Comparison of ENCODE assay signal across 1 cellular context in the genomic region with DNA sequence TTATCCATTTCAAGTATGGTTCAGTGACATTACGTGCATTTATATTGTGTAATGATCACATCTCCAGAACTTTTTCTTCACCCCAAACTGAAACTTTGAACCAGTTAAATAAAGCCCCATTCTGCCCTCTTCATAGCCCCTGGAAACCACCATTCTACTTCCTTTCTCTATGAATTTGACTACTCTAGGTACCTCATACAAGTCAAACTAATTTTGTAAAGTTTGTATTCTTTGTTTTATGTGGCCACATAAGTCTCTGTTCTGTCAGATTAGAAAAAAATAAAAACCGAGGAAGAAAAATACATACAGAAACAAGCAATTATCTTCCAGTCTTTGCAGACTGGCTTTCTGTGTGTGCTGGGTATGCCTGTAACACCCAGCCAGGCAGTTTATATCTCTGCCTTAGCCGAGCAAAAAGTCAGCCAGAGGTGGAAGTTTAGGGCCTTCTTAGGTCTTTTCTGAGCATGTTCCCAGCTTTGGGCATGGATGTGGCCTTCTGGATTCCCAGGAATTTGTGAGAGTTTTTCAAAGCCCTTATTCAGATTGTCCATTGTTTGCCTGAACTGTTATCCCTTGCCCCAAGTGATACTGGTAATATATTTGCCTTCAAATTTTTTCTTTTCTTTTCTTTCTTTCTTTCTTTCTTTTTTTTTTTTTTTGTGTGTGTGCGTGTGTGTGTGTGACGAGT.
TF ChIP-seq lines count a peak whose summit lies in the region.

No MANE protein-coding gene starts in this region.

TF ChIP-seq in GM23338, 12 proteins besides CTCF, POLR2A, EP300 and RAD21:
- TF ChIP-seq ZNF331 (CRISPR knock-in tag; IDR thresholded peaks at IDR 0.05; ENCODE audit: low read depth) (no peak), NANOG (IDR thresholded peaks at IDR 0.05; ENCODE audit: borderline replicate concordance) (no peak), POLR2AphosphoS5 (IDR thresholded peaks at IDR 0.05; ENCODE audit: low read depth) (no peak), ZNF114 (CRISPR knock-in tag; IDR thresholded peaks at IDR 0.05) (no peak), EZH2 (IDR thresholded peaks at IDR 0.05; ENCODE audit: low read depth, unreplicated experiment) (no peak), CREB1 (CRISPR knock-in tag; IDR thresholded peaks at IDR 0.05; ENCODE audit: low read depth) (no peak), JUNB (IDR thresholded peaks at IDR 0.05; ENCODE audit: unreplicated experiment) (no peak), STAT1 (IDR thresholded peaks at IDR 0.05; ENCODE audit: unreplicated experiment) (no peak), EZH2phosphoT487 (IDR thresholded peaks at IDR 0.05; ENCODE audit: unreplicated experiment) (no peak)
- TF ChIP-seq, protein P1, sequence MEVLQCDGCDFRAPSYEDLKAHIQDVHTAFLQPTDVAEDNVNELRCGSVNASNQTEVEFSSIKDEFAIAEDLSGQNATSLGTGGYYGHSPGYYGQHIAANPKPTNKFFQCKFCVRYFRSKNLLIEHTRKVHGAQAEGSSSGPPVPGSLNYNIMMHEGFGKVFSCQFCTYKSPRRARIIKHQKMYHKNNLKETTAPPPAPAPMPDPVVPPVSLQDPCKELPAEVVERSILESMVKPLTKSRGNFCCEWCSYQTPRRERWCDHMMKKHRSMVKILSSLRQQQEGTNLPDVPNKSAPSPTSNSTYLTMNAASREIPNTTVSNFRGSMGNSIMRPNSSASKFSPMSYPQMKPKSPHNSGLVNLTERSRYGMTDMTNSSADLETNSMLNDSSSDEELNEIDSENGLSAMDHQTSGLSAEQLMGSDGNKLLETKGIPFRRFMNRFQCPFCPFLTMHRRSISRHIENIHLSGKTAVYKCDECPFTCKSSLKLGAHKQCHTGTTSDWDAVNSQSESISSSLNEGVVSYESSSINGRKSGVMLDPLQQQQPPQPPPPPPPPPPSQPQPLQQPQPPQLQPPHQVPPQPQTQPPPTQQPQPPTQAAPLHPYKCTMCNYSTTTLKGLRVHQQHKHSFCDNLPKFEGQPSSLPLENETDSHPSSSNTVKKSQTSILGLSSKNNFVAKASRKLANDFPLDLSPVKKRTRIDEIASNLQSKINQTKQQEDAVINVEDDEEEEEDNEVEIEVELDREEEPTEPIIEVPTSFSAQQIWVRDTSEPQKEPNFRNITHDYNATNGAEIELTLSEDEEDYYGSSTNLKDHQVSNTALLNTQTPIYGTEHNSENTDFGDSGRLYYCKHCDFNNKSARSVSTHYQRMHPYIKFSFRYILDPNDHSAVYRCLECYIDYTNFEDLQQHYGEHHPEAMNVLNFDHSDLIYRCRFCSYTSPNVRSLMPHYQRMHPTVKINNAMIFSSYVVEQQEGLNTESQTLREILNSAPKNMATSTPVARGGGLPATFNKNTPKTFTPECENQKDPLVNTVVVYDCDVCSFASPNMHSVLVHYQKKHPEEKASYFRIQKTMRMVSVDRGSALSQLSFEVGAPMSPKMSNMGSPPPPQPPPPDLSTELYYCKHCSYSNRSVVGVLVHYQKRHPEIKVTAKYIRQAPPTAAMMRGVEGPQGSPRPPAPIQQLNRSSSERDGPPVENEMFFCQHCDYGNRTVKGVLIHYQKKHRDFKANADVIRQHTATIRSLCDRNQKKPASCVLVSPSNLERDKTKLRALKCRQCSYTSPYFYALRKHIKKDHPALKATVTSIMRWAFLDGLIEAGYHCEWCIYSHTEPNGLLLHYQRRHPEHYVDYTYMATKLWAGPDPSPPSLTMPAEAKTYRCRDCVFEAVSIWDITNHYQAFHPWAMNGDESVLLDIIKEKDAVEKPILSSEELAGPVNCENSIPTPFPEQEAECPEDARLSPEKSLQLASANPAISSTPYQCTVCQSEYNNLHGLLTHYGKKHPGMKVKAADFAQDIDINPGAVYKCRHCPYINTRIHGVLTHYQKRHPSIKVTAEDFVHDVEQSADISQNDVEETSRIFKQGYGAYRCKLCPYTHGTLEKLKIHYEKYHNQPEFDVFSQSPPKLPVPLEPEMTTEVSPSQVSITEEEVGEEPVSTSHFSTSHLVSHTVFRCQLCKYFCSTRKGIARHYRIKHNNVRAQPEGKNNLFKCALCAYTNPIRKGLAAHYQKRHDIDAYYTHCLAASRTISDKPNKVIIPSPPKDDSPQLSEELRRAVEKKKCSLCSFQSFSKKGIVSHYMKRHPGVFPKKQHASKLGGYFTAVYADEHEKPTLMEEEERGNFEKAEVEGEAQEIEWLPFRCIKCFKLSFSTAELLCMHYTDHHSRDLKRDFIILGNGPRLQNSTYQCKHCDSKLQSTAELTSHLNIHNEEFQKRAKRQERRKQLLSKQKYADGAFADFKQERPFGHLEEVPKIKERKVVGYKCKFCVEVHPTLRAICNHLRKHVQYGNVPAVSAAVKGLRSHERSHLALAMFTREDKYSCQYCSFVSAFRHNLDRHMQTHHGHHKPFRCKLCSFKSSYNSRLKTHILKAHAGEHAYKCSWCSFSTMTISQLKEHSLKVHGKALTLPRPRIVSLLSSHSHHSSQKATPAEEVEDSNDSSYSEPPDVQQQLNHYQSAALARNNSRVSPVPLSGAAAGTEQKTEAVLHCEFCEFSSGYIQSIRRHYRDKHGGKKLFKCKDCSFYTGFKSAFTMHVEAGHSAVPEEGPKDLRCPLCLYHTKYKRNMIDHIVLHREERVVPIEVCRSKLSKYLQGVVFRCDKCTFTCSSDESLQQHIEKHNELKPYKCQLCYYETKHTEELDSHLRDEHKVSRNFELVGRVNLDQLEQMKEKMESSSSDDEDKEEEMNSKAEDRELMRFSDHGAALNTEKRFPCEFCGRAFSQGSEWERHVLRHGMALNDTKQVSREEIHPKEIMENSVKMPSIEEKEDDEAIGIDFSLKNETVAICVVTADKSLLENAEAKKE (CRISPR knock-in tag; IDR thresholded peaks at IDR 0.05): no peak
- TF ChIP-seq, protein P2, sequence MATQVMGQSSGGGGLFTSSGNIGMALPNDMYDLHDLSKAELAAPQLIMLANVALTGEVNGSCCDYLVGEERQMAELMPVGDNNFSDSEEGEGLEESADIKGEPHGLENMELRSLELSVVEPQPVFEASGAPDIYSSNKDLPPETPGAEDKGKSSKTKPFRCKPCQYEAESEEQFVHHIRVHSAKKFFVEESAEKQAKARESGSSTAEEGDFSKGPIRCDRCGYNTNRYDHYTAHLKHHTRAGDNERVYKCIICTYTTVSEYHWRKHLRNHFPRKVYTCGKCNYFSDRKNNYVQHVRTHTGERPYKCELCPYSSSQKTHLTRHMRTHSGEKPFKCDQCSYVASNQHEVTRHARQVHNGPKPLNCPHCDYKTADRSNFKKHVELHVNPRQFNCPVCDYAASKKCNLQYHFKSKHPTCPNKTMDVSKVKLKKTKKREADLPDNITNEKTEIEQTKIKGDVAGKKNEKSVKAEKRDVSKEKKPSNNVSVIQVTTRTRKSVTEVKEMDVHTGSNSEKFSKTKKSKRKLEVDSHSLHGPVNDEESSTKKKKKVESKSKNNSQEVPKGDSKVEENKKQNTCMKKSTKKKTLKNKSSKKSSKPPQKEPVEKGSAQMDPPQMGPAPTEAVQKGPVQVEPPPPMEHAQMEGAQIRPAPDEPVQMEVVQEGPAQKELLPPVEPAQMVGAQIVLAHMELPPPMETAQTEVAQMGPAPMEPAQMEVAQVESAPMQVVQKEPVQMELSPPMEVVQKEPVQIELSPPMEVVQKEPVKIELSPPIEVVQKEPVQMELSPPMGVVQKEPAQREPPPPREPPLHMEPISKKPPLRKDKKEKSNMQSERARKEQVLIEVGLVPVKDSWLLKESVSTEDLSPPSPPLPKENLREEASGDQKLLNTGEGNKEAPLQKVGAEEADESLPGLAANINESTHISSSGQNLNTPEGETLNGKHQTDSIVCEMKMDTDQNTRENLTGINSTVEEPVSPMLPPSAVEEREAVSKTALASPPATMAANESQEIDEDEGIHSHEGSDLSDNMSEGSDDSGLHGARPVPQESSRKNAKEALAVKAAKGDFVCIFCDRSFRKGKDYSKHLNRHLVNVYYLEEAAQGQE (IDR thresholded peaks at IDR 0.05; ENCODE audit: unreplicated experiment): no peak
- TF ChIP-seq, protein P3, sequence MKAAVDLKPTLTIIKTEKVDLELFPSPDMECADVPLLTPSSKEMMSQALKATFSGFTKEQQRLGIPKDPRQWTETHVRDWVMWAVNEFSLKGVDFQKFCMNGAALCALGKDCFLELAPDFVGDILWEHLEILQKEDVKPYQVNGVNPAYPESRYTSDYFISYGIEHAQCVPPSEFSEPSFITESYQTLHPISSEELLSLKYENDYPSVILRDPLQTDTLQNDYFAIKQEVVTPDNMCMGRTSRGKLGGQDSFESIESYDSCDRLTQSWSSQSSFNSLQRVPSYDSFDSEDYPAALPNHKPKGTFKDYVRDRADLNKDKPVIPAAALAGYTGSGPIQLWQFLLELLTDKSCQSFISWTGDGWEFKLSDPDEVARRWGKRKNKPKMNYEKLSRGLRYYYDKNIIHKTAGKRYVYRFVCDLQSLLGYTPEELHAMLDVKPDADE (IDR thresholded peaks at IDR 0.05): no peak
TF ChIP-seq in GM23338: peak in this region for 0.
